2 cellular contexts compared by ENCODE assay signal in the genomic region with DNA sequence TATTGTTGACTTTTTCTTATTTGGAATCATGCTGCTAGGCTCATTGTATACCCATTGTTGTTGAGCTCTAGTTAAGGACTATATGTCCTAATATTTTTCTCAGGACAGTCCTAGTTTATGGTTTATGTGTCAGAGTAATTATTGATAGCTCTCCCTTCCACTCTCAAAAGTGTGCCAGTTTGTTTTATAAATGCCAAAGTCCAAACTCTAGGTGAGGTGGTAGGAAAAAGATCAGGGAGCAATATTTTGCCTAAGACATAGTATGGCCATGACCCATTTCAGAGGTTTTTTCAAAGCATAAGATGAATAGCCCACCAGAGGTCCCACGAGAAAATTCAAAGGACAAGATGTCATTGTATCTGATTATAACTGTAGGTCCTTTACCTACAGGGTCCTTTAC.
TF ChIP-seq lines count a peak whose summit lies in the region.

No MANE protein-coding gene starts in this region.

TF ChIP-seq in H1, 55 proteins besides CTCF, POLR2A, EP300 and RAD21:
- TF ChIP-seq ZNF274 (IDR thresholded peaks at IDR 0.05; ENCODE audit: borderline replicate concordance, extremely low read depth, low read length): no peak
- no peak for TF ChIP-seq CBX8 (IDR thresholded peaks at IDR 0.05; ENCODE audit: borderline replicate concordance, low read depth, low read length)
- TF ChIP-seq CEBPB (IDR thresholded peaks at IDR 0.05; ENCODE audit: low read depth, low read length): no peak
- TF ChIP-seq SIN3A (conservative IDR thresholded peaks at IDR 0.05 in 1 of 2, IDR thresholded peaks at IDR 0.05 in 1 of 2; ENCODE audit: low read depth in 1 of 2, low read length in 2 of 2): no peak
- TF ChIP-seq CBX5 (IDR thresholded peaks at IDR 0.05; ENCODE audit: low read depth, low read length): no peak
- no peak for TF ChIP-seq PHF8 (conservative IDR thresholded peaks at IDR 0.05; ENCODE audit: low read depth, low read length)
- TF ChIP-seq EZH2 (IDR thresholded peaks at IDR 0.05; ENCODE audit: low read depth, low read length, severe bottlenecking): no peak
- TF ChIP-seq SP4 (IDR thresholded peaks at IDR 0.05; ENCODE audit: low read length): no peak
- no peak for TF ChIP-seq CTBP2 (IDR thresholded peaks at IDR 0.05; ENCODE audit: borderline replicate concordance, insufficient read depth, insufficient read length, low read length)
- TF ChIP-seq RBBP5 (IDR thresholded peaks at IDR 0.05; ENCODE audit: borderline replicate concordance, low read depth, low read length): no peak
- no peak for TF ChIP-seq TAF1 (IDR thresholded peaks at IDR 0.05; ENCODE audit: low read depth, low read length)
- no peak for TF ChIP-seq CHD1 (IDR thresholded peaks at IDR 0.05; ENCODE audit: low read depth, low read length)
- no peak for TF ChIP-seq SAP30 (IDR thresholded peaks at IDR 0.05; ENCODE audit: insufficient read depth, insufficient replicate concordance, low read length)
- TF ChIP-seq USF2 (IDR thresholded peaks at IDR 0.05; ENCODE audit: low read length): no peak
- TF ChIP-seq E2F6 (IDR thresholded peaks at IDR 0.05): no peak
- no peak for TF ChIP-seq CHD2 (IDR thresholded peaks at IDR 0.05; ENCODE audit: low read length)
- TF ChIP-seq SP1 (IDR thresholded peaks at IDR 0.05; ENCODE audit: low read depth, low read length): no peak

TF ChIP-seq in SK-N-SH, 30 proteins besides CTCF, POLR2A, EP300 and RAD21:
- TF ChIP-seq, protein P1, sequence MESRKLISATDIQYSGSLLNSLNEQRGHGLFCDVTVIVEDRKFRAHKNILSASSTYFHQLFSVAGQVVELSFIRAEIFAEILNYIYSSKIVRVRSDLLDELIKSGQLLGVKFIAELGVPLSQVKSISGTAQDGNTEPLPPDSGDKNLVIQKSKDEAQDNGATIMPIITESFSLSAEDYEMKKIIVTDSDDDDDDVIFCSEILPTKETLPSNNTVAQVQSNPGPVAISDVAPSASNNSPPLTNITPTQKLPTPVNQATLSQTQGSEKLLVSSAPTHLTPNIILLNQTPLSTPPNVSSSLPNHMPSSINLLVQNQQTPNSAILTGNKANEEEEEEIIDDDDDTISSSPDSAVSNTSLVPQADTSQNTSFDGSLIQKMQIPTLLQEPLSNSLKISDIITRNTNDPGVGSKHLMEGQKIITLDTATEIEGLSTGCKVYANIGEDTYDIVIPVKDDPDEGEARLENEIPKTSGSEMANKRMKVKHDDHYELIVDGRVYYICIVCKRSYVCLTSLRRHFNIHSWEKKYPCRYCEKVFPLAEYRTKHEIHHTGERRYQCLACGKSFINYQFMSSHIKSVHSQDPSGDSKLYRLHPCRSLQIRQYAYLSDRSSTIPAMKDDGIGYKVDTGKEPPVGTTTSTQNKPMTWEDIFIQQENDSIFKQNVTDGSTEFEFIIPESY (IDR thresholded peaks at IDR 0.05; ENCODE audit: borderline replicate concordance, low read depth): no peak
- TF ChIP-seq FOXM1 (IDR thresholded peaks at IDR 0.05; ENCODE audit: low read depth) (no peak), SMC3 (IDR thresholded peaks at IDR 0.05; ENCODE audit: low read depth, low read length) (no peak), RFX5 (IDR thresholded peaks at IDR 0.05; ENCODE audit: low read length) (no peak), RXRA (IDR thresholded peaks at IDR 0.05; ENCODE audit: borderline replicate concordance, low read depth) (no peak), RCOR1 (IDR thresholded peaks at IDR 0.05; ENCODE audit: low read length) (no peak), GABPA (IDR thresholded peaks at IDR 0.05; ENCODE audit: low read depth) (no peak), ELF1 (IDR thresholded peaks at IDR 0.05) (no peak), USF1 (IDR thresholded peaks at IDR 0.05; ENCODE audit: borderline replicate concordance, low read depth) (no peak)
- TF ChIP-seq, protein P2, sequence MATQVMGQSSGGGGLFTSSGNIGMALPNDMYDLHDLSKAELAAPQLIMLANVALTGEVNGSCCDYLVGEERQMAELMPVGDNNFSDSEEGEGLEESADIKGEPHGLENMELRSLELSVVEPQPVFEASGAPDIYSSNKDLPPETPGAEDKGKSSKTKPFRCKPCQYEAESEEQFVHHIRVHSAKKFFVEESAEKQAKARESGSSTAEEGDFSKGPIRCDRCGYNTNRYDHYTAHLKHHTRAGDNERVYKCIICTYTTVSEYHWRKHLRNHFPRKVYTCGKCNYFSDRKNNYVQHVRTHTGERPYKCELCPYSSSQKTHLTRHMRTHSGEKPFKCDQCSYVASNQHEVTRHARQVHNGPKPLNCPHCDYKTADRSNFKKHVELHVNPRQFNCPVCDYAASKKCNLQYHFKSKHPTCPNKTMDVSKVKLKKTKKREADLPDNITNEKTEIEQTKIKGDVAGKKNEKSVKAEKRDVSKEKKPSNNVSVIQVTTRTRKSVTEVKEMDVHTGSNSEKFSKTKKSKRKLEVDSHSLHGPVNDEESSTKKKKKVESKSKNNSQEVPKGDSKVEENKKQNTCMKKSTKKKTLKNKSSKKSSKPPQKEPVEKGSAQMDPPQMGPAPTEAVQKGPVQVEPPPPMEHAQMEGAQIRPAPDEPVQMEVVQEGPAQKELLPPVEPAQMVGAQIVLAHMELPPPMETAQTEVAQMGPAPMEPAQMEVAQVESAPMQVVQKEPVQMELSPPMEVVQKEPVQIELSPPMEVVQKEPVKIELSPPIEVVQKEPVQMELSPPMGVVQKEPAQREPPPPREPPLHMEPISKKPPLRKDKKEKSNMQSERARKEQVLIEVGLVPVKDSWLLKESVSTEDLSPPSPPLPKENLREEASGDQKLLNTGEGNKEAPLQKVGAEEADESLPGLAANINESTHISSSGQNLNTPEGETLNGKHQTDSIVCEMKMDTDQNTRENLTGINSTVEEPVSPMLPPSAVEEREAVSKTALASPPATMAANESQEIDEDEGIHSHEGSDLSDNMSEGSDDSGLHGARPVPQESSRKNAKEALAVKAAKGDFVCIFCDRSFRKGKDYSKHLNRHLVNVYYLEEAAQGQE (IDR thresholded peaks at IDR 0.05; ENCODE audit: low read depth, low read length): no peak
- TF ChIP-seq, protein P3, sequence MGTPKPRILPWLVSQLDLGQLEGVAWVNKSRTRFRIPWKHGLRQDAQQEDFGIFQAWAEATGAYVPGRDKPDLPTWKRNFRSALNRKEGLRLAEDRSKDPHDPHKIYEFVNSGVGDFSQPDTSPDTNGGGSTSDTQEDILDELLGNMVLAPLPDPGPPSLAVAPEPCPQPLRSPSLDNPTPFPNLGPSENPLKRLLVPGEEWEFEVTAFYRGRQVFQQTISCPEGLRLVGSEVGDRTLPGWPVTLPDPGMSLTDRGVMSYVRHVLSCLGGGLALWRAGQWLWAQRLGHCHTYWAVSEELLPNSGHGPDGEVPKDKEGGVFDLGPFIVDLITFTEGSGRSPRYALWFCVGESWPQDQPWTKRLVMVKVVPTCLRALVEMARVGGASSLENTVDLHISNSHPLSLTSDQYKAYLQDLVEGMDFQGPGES (IDR thresholded peaks at IDR 0.05; ENCODE audit: low read depth, low read length): no peak
TF ChIP-seq in SK-N-SH: peak in this region for 0.
